Comparison of ENCODE assay signal across 8 cellular contexts in genomic region chr19:16076154-16076957, GRCh38.
DNase-seq lines count a peak whose midpoint lies in the region; ATAC-seq and TF ChIP-seq lines count a peak whose summit lies in the region.

Gene TPM4, plus strand, starts transcription at chr19:16076495. Its CDS starts 71 bp downstream, at chr19:16076566.

- H3K4me1 Mint-ChIP-seq in nephron progenitor cell = peaks cover 58% of the 10 kb centered on the region
- H3K4me1 Mint-ChIP-seq in stimulated activated naive CD8-positive, alpha-beta T cell treated with anti-CD3 and anti-CD28 coated beads, Interleukin-15, Interleukin-2, amounts not matched to agents 100 ng/mL and 50 ng/mL, for 24 hours (ENCODE audit: low read depth) = peaks cover 72% of the 10 kb centered on the region

- peaks cover 12% of the 10 kb centered on the region for H3K36me3 Mint-ChIP-seq in nephron progenitor cell (ENCODE audit: low read depth)
- peaks cover 38% of the 10 kb centered on the region for H3K36me3 Mint-ChIP-seq in stimulated activated naive CD8-positive, alpha-beta T cell treated with anti-CD3 and anti-CD28 coated beads, Interleukin-15, Interleukin-2, amounts not matched to agents 100 ng/mL and 50 ng/mL, for 24 hours (ENCODE audit: low read depth)

- H3K27ac Mint-ChIP-seq in nephron progenitor cell = peak within 1 kb of the TSS; percentile 99
- peak within 1 kb of the TSS; percentile 97 for H3K27ac Mint-ChIP-seq in stimulated activated naive CD8-positive, alpha-beta T cell treated with anti-CD3 and anti-CD28 coated beads, Interleukin-15, Interleukin-2, amounts not matched to agents 100 ng/mL and 50 ng/mL, for 24 hours

- no peak for TF ChIP-seq CTCF in nephron progenitor cell (IDR thresholded peaks at IDR 0.05)

- DNase-seq in CD1c-positive myeloid dendritic cell (ENCODE audit: extremely low spot score) (peak; percentile 95), HK-2 (ENCODE audit: unreplicated experiment) (peak; percentile 85), RPMI8226 (peak; percentile 93), fibroblast of the conjunctiva (ENCODE audit: low read depth) (peak; percentile 96), nephron progenitor cell (peak; percentile 83)
- peak; percentile 73 for DNase-seq in activated T-helper 9 cell treated with anti-CD3 and anti-CD28 coated beads, Interleukin-2, amount 50 U/mL, for 16 hours (ENCODE audit: low read depth)

- H3K9me3 Mint-ChIP-seq in nephron progenitor cell = no peaks in the 10 kb centered on the region
- H3K9me3 Mint-ChIP-seq in stimulated activated naive CD8-positive, alpha-beta T cell treated with anti-CD3 and anti-CD28 coated beads, Interleukin-15, Interleukin-2, amounts not matched to agents 100 ng/mL and 50 ng/mL, for 24 hours = no peaks in the 10 kb centered on the region

- peak; percentile 52 for ATAC-seq in GM19324 (IDR thresholded peaks at IDR 0.05; ENCODE audit: low FRiP score, unreplicated experiment)

- H3K27me3 Mint-ChIP-seq in nephron progenitor cell (ENCODE audit: low read depth, poor library complexity) = no peaks in the 10 kb centered on the region
- no peaks in the 10 kb centered on the region for H3K27me3 Mint-ChIP-seq in stimulated activated naive CD8-positive, alpha-beta T cell treated with anti-CD3 and anti-CD28 coated beads, Interleukin-15, Interleukin-2, amounts not matched to agents 100 ng/mL and 50 ng/mL, for 24 hours

- H3K4me3 Mint-ChIP-seq in nephron progenitor cell = peak within 1 kb of the TSS; percentile 91
- H3K4me3 Mint-ChIP-seq in stimulated activated naive CD8-positive, alpha-beta T cell treated with anti-CD3 and anti-CD28 coated beads, Interleukin-15, Interleukin-2, amounts not matched to agents 100 ng/mL and 50 ng/mL, for 24 hours = peak within 1 kb of the TSS; percentile 87

Comparison
In these comparisons a context has a peak if more than half of its experiments do, and no peak if none do; other contexts are left out.
1. Peak in every context shown above with its lines: DNase-seq and ATAC-seq.